ENCODE assay signal across 23 cellular contexts in the genomic region with DNA sequence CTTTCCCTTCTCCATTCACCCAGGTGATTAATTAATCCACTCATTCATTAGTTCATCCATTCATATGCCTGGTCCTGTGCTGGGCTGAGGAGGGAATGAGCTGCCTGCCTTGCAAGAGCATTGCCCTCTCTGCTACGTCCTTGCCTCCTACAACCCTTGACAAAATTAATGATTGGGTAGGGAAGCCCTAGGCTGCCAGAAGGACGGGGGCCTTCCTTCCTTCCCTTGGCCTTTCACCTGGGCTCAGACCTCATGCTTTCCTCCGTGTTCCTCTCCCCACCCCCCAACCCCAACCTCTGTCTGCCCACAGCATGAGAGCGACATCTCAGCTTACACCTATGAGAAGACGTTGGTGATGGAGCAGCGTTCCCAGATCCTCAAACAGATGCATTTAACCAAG. TPM values are rescaled to one million over a fixed set of nuclear protein-coding genes. Genes with fewer than 3 reads are reported as not detected.
A peak's percentile ranks its signal among the peaks of the same experiment; 100 is the strongest.
DNase-seq lines count a peak whose midpoint lies in the region; ATAC-seq and TF ChIP-seq lines count a peak whose summit lies in the region.
"Had no signal": no experiment of that assay in that cellular context is flagged by ENCODE, and none has a peak within 500 bp of the region (broad histone marks: within the 10 kb centered on the region; RNA-seq: fewer than 3 reads in every experiment).

No MANE protein-coding gene starts in this region.

- TF ChIP-seq CTCF in RWPE2 (IDR thresholded peaks at IDR 0.05; ENCODE audit: poor library complexity, severe bottlenecking), result no peak

- H3K36me3 ChIP-seq in RWPE2 (ENCODE audit: low read depth), result no peaks in the 10 kb centered on the region

- H3K27ac ChIP-seq in RWPE2 (ENCODE audit: poor library complexity, severe bottlenecking), result no peak overlapping the region
- H3K27ac ChIP-seq: BLaER1 had no signal

- H3K4me1 ChIP-seq in RWPE2 (ENCODE audit: insufficient read depth, poor library complexity, severe bottlenecking), result peaks cover 3% of the 10 kb centered on the region
- H3K4me1 ChIP-seq: BLaER1 had no signal

- peak; percentile 63 for DNase-seq in RWPE2 (ENCODE audit: low spot score)
- peak; percentile 62 for DNase-seq in mesenteric fat pad (ENCODE audit: low spot score)
- DNase-seq in NCI-H2081 (lab: John Stamatoyannopoulos, UW), result no peak
- DNase-seq: 8988T; ACHN; BE2C; C1 segment of cervical spinal cord; CD4-positive, alpha-beta memory T cell; CD4-positive, CD25-positive, alpha-beta regulatory T cell; CD8-positive, alpha-beta memory T cell; COR-L47; DMS 273 treated with DMSO at 0.1 percent for 48 hours; DMS153; DMS53; DMS79; DND-41; EL; GDM1 had no signal

- H3K4me3 ChIP-seq in RWPE2 (ENCODE audit: severe bottlenecking), result no peak overlapping the region
- H3K4me3 ChIP-seq: BLaER1 had no signal

- H3K27me3 ChIP-seq in RWPE2 (ENCODE audit: insufficient read depth, poor library complexity, severe bottlenecking), result peaks cover 41% of the 10 kb centered on the region
- H3K27me3 ChIP-seq: BE2C, BLaER1 had no signal

- ATAC-seq in RWPE2 (ENCODE audit: low read depth) (no peak), GM19397 (IDR thresholded peaks at IDR 0.05; ENCODE audit: unreplicated experiment) (no peak), HG03139 (IDR thresholded peaks at IDR 0.05; ENCODE audit: unreplicated experiment) (no peak)

- H3K9me3 ChIP-seq in RWPE2 (ENCODE audit: severe bottlenecking), result no peaks in the 10 kb centered on the region
- H3K9me3 ChIP-seq: BE2C, BLaER1 had no signal

RNA-seq across cellular contexts. Expression of gene SLC12A5, which starts 25.6 kb away (rescaled TPM):
- 1.7 TPM for total RNA-seq in mesenteric fat pad
- total RNA-seq: CD4-positive, alpha-beta memory T cell; CD4-positive, CD25-positive, alpha-beta regulatory T cell; CD8-positive, alpha-beta memory T cell; Daoy had no signal

RNA-seq across cellular contexts. Expression of gene NCOA5, which starts 35.2 kb away (rescaled TPM):
- total RNA-seq in mesenteric fat pad, result 23.3 TPM

RNA-seq across cellular contexts. Expression of gene MMP9, which starts 45.9 kb away (rescaled TPM):
- 18.3 TPM for total RNA-seq in mesenteric fat pad
- total RNA-seq: G401 had no signal

Comparison
In these comparisons a context has a peak if more than half of its experiments do, and no peak if none do; other contexts are left out.
1. DNase-seq: peak in RWPE2 (single experiment) and mesenteric fat pad (single experiment); none in NCI-H2081 (0 of 2).